Comparison of ENCODE assay signal across 12 cellular contexts in genomic region chr18:76414936-76415621, GRCh38.
"Had no signal": no experiment of that assay in that cellular context is flagged by ENCODE, and none has a peak within 500 bp of the region (broad histone marks: within the 10 kb centered on the region; RNA-seq: fewer than 3 reads in every experiment).

No MANE protein-coding gene starts in this region.

- H3K36me3 Mint-ChIP-seq: memory B cell had no signal

- ATAC-seq: left colon, pancreas had no signal

- H3K27ac Mint-ChIP-seq: activated B cell treated with CpG ODN at 0.5 μM for 24 hours; memory B cell; T-helper 1 cell treated with Interleukin-12 subunit alpha and Interleukin-12 subunit beta and Interleukin-4 antibody, amounts not matched to agents 30 μg/mL and 1 μg/mL, for 36 hours had no signal

- H3K27me3 Mint-ChIP-seq: activated B cell treated with CpG ODN at 0.5 μM for 24 hours, memory B cell had no signal

- H3K4me3 ChIP-seq: ascending aorta, pancreas, SK-N-MC had no signal

- H3K9me3 Mint-ChIP-seq: activated B cell treated with CpG ODN at 0.5 μM for 24 hours; neural crest cell; T-helper 1 cell treated with Interleukin-12 subunit alpha and Interleukin-12 subunit beta and Interleukin-4 antibody, amounts not matched to agents 30 μg/mL and 1 μg/mL, for 36 hours had no signal

- H3K4me3 Mint-ChIP-seq: activated B cell treated with CpG ODN at 0.5 μM for 24 hours; memory B cell; neural crest cell; T-helper 1 cell treated with Interleukin-12 subunit alpha and Interleukin-12 subunit beta and Interleukin-4 antibody, amounts not matched to agents 30 μg/mL and 1 μg/mL, for 36 hours had no signal

- DNase-seq: activated B cell treated with CpG ODN at 0.5 μM for 24 hours; activated CD4-positive, alpha-beta T cell treated with anti-CD3 and anti-CD28 coated beads, Interleukin-2, amount 50 U/mL, for 1 hour; activated T-cell treated with anti-CD3 and anti-CD28 coated beads, Interleukin-2, amount 50 U/mL, for 48 hours; left colon; pancreas; small intestine; trophoblast cell had no signal

- H3K27ac ChIP-seq: ascending aorta, pancreas, SK-N-MC had no signal
